ENCODE assay signal across 15 cellular contexts in the genomic region with DNA sequence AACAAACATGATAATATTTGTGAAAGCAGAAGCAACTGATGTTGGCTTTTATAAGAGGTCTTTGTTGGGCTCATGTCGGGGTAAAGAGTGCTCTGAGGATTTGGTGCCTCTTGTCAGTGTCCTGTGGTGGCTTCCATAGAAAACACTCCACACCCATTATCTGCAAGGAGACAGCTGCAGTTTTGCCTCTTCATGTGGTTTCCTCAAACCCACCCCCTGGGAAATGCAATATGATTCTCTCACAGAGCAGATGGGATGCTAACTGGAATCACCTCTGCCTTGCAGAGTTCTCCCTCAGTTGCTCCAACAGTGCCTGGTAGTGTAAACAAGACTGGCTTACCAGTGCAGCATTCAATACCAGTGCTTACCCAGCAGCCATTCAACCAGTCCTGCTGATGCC.
"Had no signal": no experiment of that assay in that cellular context is flagged by ENCODE, and none has a peak within 500 bp of the region (broad histone marks: within the 10 kb centered on the region; RNA-seq: fewer than 3 reads in every experiment).

No MANE protein-coding gene starts in this region.

- DNase-seq: activated CD4-positive, alpha-beta T cell treated with anti-CD3 and anti-CD28 coated beads, Interleukin-2, amount 10 ng/mL, durations not matched to agents 7 days and 5 days; activated CD4-positive, CD25-positive, alpha-beta regulatory T cell; activated CD8-positive, alpha-beta memory T cell treated with anti-CD3 and anti-CD28 coated beads for 24 hours; activated naive CD4-positive, alpha-beta T cell treated with Interleukin-2 at 50 U/mL for 16 hours; activated naive CD8-positive, alpha-beta T cell treated with anti-CD3 and anti-CD28 coated beads, Interleukin-2, amount 50 U/mL, for 24 hours; effector memory CD4-positive, alpha-beta T cell; erythroblast; hippocampal formation; retina; stimulated activated CD4-positive, alpha-beta T cell treated with anti-CD3 and anti-CD28 coated beads, Interleukin-4, amount 100 ng/mL, for 4 hours; stimulated activated naive CD8-positive, alpha-beta T cell treated with anti-CD3 and anti-CD28 coated beads, Interleukin-15, amount 100 ng/mL, for 72 hours had no signal

- H3K36me3 ChIP-seq: neural progenitor cell, thoracic aorta had no signal

- H3K27me3 ChIP-seq: neural progenitor cell had no signal

- H3K9me3 ChIP-seq: thoracic aorta had no signal

- H3K4me3 ChIP-seq: neural progenitor cell, skin epidermis, thoracic aorta had no signal

- H3K27ac ChIP-seq: neural progenitor cell, parathyroid adenoma, skin epidermis, thoracic aorta had no signal
